8 cellular contexts compared by ENCODE assay signal in the genomic region with DNA sequence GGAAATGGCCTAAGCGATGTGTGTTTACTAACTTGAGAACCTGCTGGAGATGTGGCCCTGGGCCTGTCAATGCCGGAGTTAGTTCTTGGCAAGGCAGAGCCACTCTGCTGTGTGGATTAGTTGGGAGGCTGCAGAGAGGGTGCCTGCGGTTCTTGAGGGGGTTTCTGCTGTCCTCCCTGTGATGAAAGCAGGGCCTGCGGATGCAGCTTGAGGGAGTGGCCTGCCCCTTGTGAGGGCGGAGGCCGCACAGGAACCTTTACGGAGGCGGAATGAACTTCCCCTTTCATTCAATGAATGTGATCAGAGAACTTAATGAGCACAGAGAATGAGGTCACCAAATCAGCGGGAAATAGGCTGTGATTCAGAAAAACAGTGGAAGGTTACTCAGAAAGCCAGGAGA. TPM values are rescaled to one million over a fixed set of nuclear protein-coding genes. Genes with fewer than 3 reads are reported as not detected.
A peak's percentile ranks its signal among the peaks of the same experiment; 100 is the strongest.
DNase-seq lines count a peak whose midpoint lies in the region; ATAC-seq, FAIRE-seq and TF ChIP-seq lines count a peak whose summit lies in the region.

No MANE protein-coding gene starts in this region.

- intact Hi-C loops in kidney (cut with DNase I) = no loop called here

- TF ChIP-seq CTCF in nephron (IDR thresholded peaks at IDR 0.05; ENCODE audit: unreplicated experiment in 3 of 3) = no peak
- no peak for TF ChIP-seq CTCF in kidney (IDR thresholded peaks at IDR 0.05; ENCODE audit: borderline replicate concordance, extremely low read depth, insufficient read depth)

- H3K27ac Mint-ChIP-seq in activated naive CD4-positive, alpha-beta T cell treated with anti-CD3 and anti-CD28 coated beads, Interleukin-2, amount 10 ng/mL, durations not matched to agents 7 days and 5 days = no peak overlapping the region
- H3K27ac Mint-ChIP-seq in nephron = peak overlapping the region; percentile 10 to 30 (median 13)

- no peaks in the 10 kb centered on the region for H3K36me3 Mint-ChIP-seq in activated naive CD4-positive, alpha-beta T cell treated with anti-CD3 and anti-CD28 coated beads, Interleukin-2, amount 10 ng/mL, durations not matched to agents 7 days and 5 days
- no peaks in the 10 kb centered on the region for H3K36me3 Mint-ChIP-seq in nephron (ENCODE audit: low read depth)

- CTCF ChIA-PET in activated naive CD4-positive, alpha-beta T cell treated with anti-CD3 and anti-CD28 coated beads, Interleukin-2, amount 10 ng/mL, durations not matched to agents 7 days and 5 days (lab: Charles Lee) = no interaction called here

- FAIRE-seq in kidney (lab: Jason Lieb, UNC) = no peak

- no peaks in the 10 kb centered on the region for H3K36me3 ChIP-seq in kidney (ENCODE audit: control insufficient read depth in 1 of 2, insufficient read depth in 2 of 2, low read length in 2 of 2)

- ATAC-seq in GM18861 (IDR thresholded peaks at IDR 0.05; ENCODE audit: unreplicated experiment) = peak; percentile 51
- ATAC-seq in HG03521 (IDR thresholded peaks at IDR 0.05; ENCODE audit: unreplicated experiment) = peak; percentile 62

- H3K4me3 Mint-ChIP-seq in activated naive CD4-positive, alpha-beta T cell treated with anti-CD3 and anti-CD28 coated beads, Interleukin-2, amount 10 ng/mL, durations not matched to agents 7 days and 5 days = no peak overlapping the region
- peak overlapping the region in 1 of 3 experiments; percentile 23 for H3K4me3 Mint-ChIP-seq in nephron

- peak; percentile 51 for DNase-seq in activated naive CD4-positive, alpha-beta T cell treated with anti-CD3 and anti-CD28 coated beads, Interleukin-2, amount 10 ng/mL, durations not matched to agents 7 days and 5 days
- DNase-seq in NK-92 treated with Interleukin-12 subunit alpha and Interleukin-12 subunit beta, amount 100 ng/mL, for 24 hours (lab: John Stamatoyannopoulos, UW) = no peak
- DNase-seq in NCI-H128 (lab: John Stamatoyannopoulos, UW; ENCODE audit: unreplicated experiment) = no peak
- DNase-seq in kidney = no peak
- no peak for DNase-seq in HuH-7 (ENCODE audit: low spot score)

- no peak overlapping the region for H3K27ac ChIP-seq in kidney (ENCODE audit: low read depth in 2 of 2, low read length in 2 of 2)

- H3K9me3 ChIP-seq in kidney (ENCODE audit: control insufficient read depth in 1 of 2, low read length in 2 of 2) = no peaks in the 10 kb centered on the region

- H3K4me3 ChIP-seq in kidney (ENCODE audit: low read length in 2 of 2) = no peak overlapping the region

- H3K9me3 Mint-ChIP-seq in activated naive CD4-positive, alpha-beta T cell treated with anti-CD3 and anti-CD28 coated beads, Interleukin-2, amount 10 ng/mL, durations not matched to agents 7 days and 5 days = peaks cover 2% of the 10 kb centered on the region
- peaks cover 3% of the 10 kb centered on the region for H3K9me3 Mint-ChIP-seq in nephron

- H3K9ac ChIP-seq in kidney (ENCODE audit: low read length in 2 of 2) = no peak overlapping the region

- peaks cover 15% of the 10 kb centered on the region for H3K4me1 Mint-ChIP-seq in activated naive CD4-positive, alpha-beta T cell treated with anti-CD3 and anti-CD28 coated beads, Interleukin-2, amount 10 ng/mL, durations not matched to agents 7 days and 5 days
- H3K4me1 Mint-ChIP-seq in nephron = peaks cover 25% of the 10 kb centered on the region

- H3K4me1 ChIP-seq in kidney (ENCODE audit: control insufficient read depth in 1 of 2, insufficient read depth in 1 of 2, low read depth in 1 of 2, low read length in 2 of 2) = no peaks in the 10 kb centered on the region

- H3K27me3 Mint-ChIP-seq in activated naive CD4-positive, alpha-beta T cell treated with anti-CD3 and anti-CD28 coated beads, Interleukin-2, amount 10 ng/mL, durations not matched to agents 7 days and 5 days = peaks cover 5% of the 10 kb centered on the region
- peaks cover 20% of the 10 kb centered on the region for H3K27me3 Mint-ChIP-seq in nephron (ENCODE audit: low read depth)

RNA-seq across cellular contexts. Expression of a gene that starts 47.2 kb away (rescaled TPM):
- 0.35 TPM for total RNA-seq in kidney
- polyA plus RNA-seq in kidney (ENCODE audit: insufficient read depth, low read depth, low replicate concordance) = not detected
